Comparison of ENCODE assay signal across 8 cellular contexts in the genomic region with DNA sequence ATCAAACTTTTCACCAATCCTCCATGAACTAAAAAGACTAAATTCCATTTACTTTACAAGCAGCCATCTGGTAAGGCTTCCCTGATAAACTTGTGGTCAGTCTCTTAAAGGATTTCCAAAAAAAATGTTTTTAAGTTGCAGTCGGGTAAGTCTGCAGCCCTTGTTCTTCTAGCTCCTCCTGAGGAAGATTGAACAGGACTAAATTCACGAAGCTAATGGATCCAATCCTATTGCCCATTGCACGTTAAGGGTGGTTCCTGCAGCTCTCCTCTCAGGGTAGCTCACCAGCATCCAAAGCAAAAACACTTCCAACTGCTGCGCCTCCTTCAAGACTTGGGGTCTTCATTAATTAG. TPM values are rescaled to one million over a fixed set of nuclear protein-coding genes. Genes with fewer than 3 reads are reported as not detected.
A peak's percentile ranks its signal among the peaks of the same experiment; 100 is the strongest.
DNase-seq lines count a peak whose midpoint lies in the region; ATAC-seq and TF ChIP-seq lines count a peak whose summit lies in the region.

No MANE protein-coding gene starts in this region.

- H3K36me3 ChIP-seq in CD8-positive, alpha-beta memory T cell (ENCODE audit: insufficient read depth, low read length) = no peaks in the 10 kb centered on the region
- H3K36me3 ChIP-seq in Panc1 (ENCODE audit: control insufficient read depth, insufficient read depth, low read length) = peaks cover 2% of the 10 kb centered on the region
- peaks cover 0 to 4% of the 10 kb centered on the region in 2 donors for H3K36me3 ChIP-seq in esophagus (ENCODE audit: control insufficient read depth in 2 of 2, insufficient read depth in 2 of 2, low read length in 1 of 2)
- H3K36me3 ChIP-seq in neuron (ENCODE audit: insufficient read depth, low read length) = peaks cover 4% of the 10 kb centered on the region

- no peaks in the 10 kb centered on the region for H3K36me3 Mint-ChIP-seq in CD8-positive, alpha-beta memory T cell

- H3K9me3 ChIP-seq in CD8-positive, alpha-beta memory T cell (ENCODE audit: low read length) = no peaks in the 10 kb centered on the region
- H3K9me3 ChIP-seq in Panc1 (ENCODE audit: control insufficient read depth, insufficient read depth, low read depth, low read length) = no peaks in the 10 kb centered on the region
- no peaks in the 10 kb centered on the region for H3K9me3 ChIP-seq in esophagus (ENCODE audit: control insufficient read depth in 2 of 2, insufficient read depth in 1 of 2, low read depth in 1 of 2, low read length in 1 of 2)
- H3K9me3 ChIP-seq in neuron (ENCODE audit: low read length) = no peaks in the 10 kb centered on the region

- peaks cover 14% of the 10 kb centered on the region for H3K27me3 ChIP-seq in CD8-positive, alpha-beta memory T cell (ENCODE audit: insufficient read depth, low read length, poor library complexity, severe bottlenecking)
- H3K27me3 ChIP-seq in Panc1 (ENCODE audit: control insufficient read depth, insufficient read depth, low read length) (no peaks in the 10 kb centered on the region), esophagus (ENCODE audit: control insufficient read depth in 1 of 2, insufficient read depth in 2 of 2, low read length in 2 of 2) (no peaks in the 10 kb centered on the region), neuron (ENCODE audit: insufficient read depth, low read length) (no peaks in the 10 kb centered on the region)

- no peak overlapping the region for H2AFZ ChIP-seq in neuron (ENCODE audit: low read depth, low read length)

- intact Hi-C loops in Panc1 (cut with micrococcal nuclease; ENCODE audit: unreplicated experiment) = loop anchor here (5.0 to 10.0 kb wide), 2 partner anchors 164 to 471 kb away; no protein-coding TSS in a partner anchor

- CTCF ChIA-PET in CD8-positive, alpha-beta memory T cell (lab: Charles Lee) = no interaction called here
- CTCF ChIA-PET in Panc1 (lab: Charles Lee) = interaction anchor here (0.6 to 3.2 kb wide), 5 partner anchors 46 to 436 kb away, joined by 3 to 17 read pairs (median 5); no protein-coding TSS in a partner anchor

- peaks cover 0 to 2% (median 0%) of the 10 kb centered on the region in 5 donors for H3K9me3 Mint-ChIP-seq in CD8-positive, alpha-beta memory T cell

- peaks cover 30 to 53% (median 43%) of the 10 kb centered on the region in 3 donors for H3K4me1 Mint-ChIP-seq in CD8-positive, alpha-beta memory T cell

- TF ChIP-seq CTCF in Panc1 (IDR thresholded peaks at IDR 0.05) = no peak

- POLR2A ChIA-PET in CD8-positive, alpha-beta memory T cell (lab: Charles Lee) = no interaction called here
- POLR2A ChIA-PET in Panc1 (lab: Charles Lee) = interaction anchor here (0.6 kb wide), 1 partner anchor 352 kb away, joined by 13 read pairs; no protein-coding TSS in a partner anchor

- peaks cover 42% of the 10 kb centered on the region for H3K4me1 ChIP-seq in CD8-positive, alpha-beta memory T cell (ENCODE audit: insufficient read depth, low read length)
- H3K4me1 ChIP-seq in Panc1 (ENCODE audit: control insufficient read depth, insufficient read depth, low read length) = peaks cover 46% of the 10 kb centered on the region
- H3K4me1 ChIP-seq in esophagus (ENCODE audit: control insufficient read depth in 2 of 2, insufficient read depth in 2 of 2, low read length in 1 of 2) = peaks cover 0 to 5% of the 10 kb centered on the region in 2 donors
- H3K4me1 ChIP-seq in neuron (ENCODE audit: insufficient read depth, low read length) = peaks cover 52% of the 10 kb centered on the region

- H3K4me3 ChIP-seq in CD8-positive, alpha-beta memory T cell (ENCODE audit: low read length) = no peak overlapping the region
- H3K4me3 ChIP-seq in Panc1 (ENCODE audit: low read depth in 2 of 2, low read length in 2 of 2) (peak overlapping the region; percentile 90 to 96), esophagus (ENCODE audit: low read depth in 1 of 2, low read length in 2 of 2) (peak overlapping the region; percentile 10 to 41), neuron (ENCODE audit: low read length) (peak overlapping the region; percentile 88)

- peak overlapping the region in 2 of 8 donors; percentile 2 to 14 for H3K27ac Mint-ChIP-seq in CD8-positive, alpha-beta memory T cell

- peak overlapping the region; percentile 48 for H3K27ac ChIP-seq in CD8-positive, alpha-beta memory T cell (ENCODE audit: low read depth, low read length)
- H3K27ac ChIP-seq in Panc1 (ENCODE audit: low read length) (peak overlapping the region; percentile 99), esophagus (ENCODE audit: low read depth in 2 of 2, low read length in 1 of 2) (peak overlapping the region; percentile 90 to 94)

- WGBS in esophagus, 2 donors = 28 to 35% methylated on average over 4 of the region's 4 CpGs

- in situ Hi-C loops in Panc1 (cut with HindIII; ENCODE audit: low pct_unique_long_range_greater_than_20kb, low sequenced_read_pairs) = no loop called here

- peak overlapping the region in 4 of 7 donors; percentile 10 to 61 (median 42) for H3K4me3 Mint-ChIP-seq in CD8-positive, alpha-beta memory T cell

- no peak for ATAC-seq in Panc1
- ATAC-seq in GM19455 (IDR thresholded peaks at IDR 0.05; ENCODE audit: unreplicated experiment) = no peak

- H3K27me3 Mint-ChIP-seq in CD8-positive, alpha-beta memory T cell = peaks cover 57 to 71% of the 10 kb centered on the region in 2 donors

- BruUV-seq in Panc1 (replicated peaks; lab: Mats Ljungman, UMichigan) = no TSS peak

- no peak for DNase-seq in CD8-positive, alpha-beta memory T cell
- DNase-seq in Panc1 (ENCODE audit: low read depth, low spot score) (no peak), mesenteric fat pad (ENCODE audit: low spot score) (no peak), cerebellum (ENCODE audit: low spot score) (no peak), 8988T (no peak)

RNA-seq across cellular contexts. Expression of gene HES1, which starts 2.8 kb away (rescaled TPM):
- not detected for total RNA-seq in CD8-positive, alpha-beta memory T cell
- polyA plus RNA-seq in CD8-positive, alpha-beta memory T cell = not detected
- total RNA-seq in Panc1 (2021; ENCODE audit: unreplicated experiment) (28.5 TPM), mesenteric fat pad (38.9 TPM), cerebellum (14.3 TPM)
- polyA plus RNA-seq in Panc1 (2012; ENCODE audit: insufficient read length) = 33.2 TPM
- 10 to 100 TPM; 68.9 to 78.3 TPM for polyA plus RNA-seq in esophagus

Comparison
In these comparisons a context has a peak if more than half of its experiments do, and no peak if none do; other contexts are left out.
1. H3K27ac ChIP-seq: peak in every context shown above with its lines; median percentile 99 in Panc1; 92 in esophagus; 48 in CD8-positive, alpha-beta memory T cell.
2. RNA of gene HES1, which starts 2.8 kb away (total RNA-seq): 38.9 TPM in mesenteric fat pad (single experiment), 28.5 TPM in Panc1 (single experiment) and 14.3 TPM in cerebellum (single experiment); not detected in CD8-positive, alpha-beta memory T cell; every median in the first group is over 10 times any median in the second.